Comparison of ENCODE assay signal across 18 cellular contexts in the genomic region with DNA sequence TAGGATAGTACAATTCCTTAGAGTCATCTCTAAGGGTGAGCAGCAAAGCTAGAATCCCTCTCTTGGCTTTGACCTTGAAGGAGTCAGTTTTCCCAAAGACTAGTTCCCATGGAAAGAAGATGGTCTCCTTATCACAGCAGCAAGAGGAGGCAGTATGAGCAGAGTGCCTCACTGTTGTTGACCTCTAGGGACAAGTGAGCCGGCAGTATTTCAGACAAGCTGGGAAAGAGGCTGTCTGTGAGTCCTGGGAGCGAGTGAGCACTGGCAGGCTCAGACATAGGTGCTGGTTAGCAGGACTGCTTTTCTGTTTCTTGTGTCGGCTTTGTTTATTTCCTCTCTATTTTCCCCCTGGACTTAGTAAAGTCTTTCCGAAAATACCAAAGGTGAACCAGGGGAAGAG.
DNase-seq lines count a peak whose midpoint lies in the region; ATAC-seq and TF ChIP-seq lines count a peak whose summit lies in the region.
"Had no signal": no experiment of that assay in that cellular context is flagged by ENCODE, and none has a peak within 500 bp of the region (broad histone marks: within the 10 kb centered on the region; RNA-seq: fewer than 3 reads in every experiment).

No MANE protein-coding gene starts in this region.

- H3K36me3 ChIP-seq in left ventricle myocardium inferior (peaks cover 9% of the 10 kb centered on the region), right atrium auricular region (no peaks in the 10 kb centered on the region), suprapubic skin (no peaks in the 10 kb centered on the region)
- H3K36me3 ChIP-seq: Peyer's patch, SJSA1 had no signal

- H3K4me1 ChIP-seq in left ventricle myocardium inferior (peaks cover 28% of the 10 kb centered on the region), right atrium auricular region (peaks cover 0 to 14% of the 10 kb centered on the region in 2 donors), suprapubic skin (no peaks in the 10 kb centered on the region)
- H3K4me1 ChIP-seq: SJSA1 had no signal

- POLR2A ChIA-PET in WTC11 (lab: Charles Lee): no interaction called here

- peaks cover 5% of the 10 kb centered on the region for H3K4me1 Mint-ChIP-seq in WTC11
- H3K4me1 Mint-ChIP-seq in natural killer cell treated with Interleukin-12 subunit alpha and Interleukin-12 subunit beta and Interleukin-15 and Interleukin-18, amount 100 ng/mL, for 72 hours (ENCODE audit: low read depth in 2 of 2): no peaks in the 10 kb centered on the region

- H3K27ac ChIP-seq in left ventricle myocardium inferior (replicated peaks) (no peak overlapping the region), right atrium auricular region (no peak overlapping the region), suprapubic skin (no peak overlapping the region)
- H3K27ac ChIP-seq: Peyer's patch, SJSA1 had no signal

- peak; percentile 86 for ATAC-seq in WTC11
- ATAC-seq in natural killer cell treated with Interleukin-12 subunit alpha and Interleukin-12 subunit beta and Interleukin-15 and Interleukin-18, amount 100 ng/mL, for 72 hours: no peak
- ATAC-seq: CD8-positive, alpha-beta T cell had no signal

- TF ChIP-seq CTCF in left ventricle myocardium inferior (IDR thresholded peaks at IDR 0.05; ENCODE audit: borderline replicate concordance): peak; percentile 22
- no peak for TF ChIP-seq CTCF in right atrium auricular region (IDR thresholded peaks at IDR 0.05)
- TF ChIP-seq CTCF in WTC11 (IDR thresholded peaks at IDR 0.05): no peak
- TF ChIP-seq CTCF in suprapubic skin (IDR thresholded peaks at IDR 0.05): no peak

- 66% methylated on average over 4 of the region's 4 CpGs for WGBS in suprapubic skin

- H3K27ac Mint-ChIP-seq in WTC11: no peak overlapping the region
- H3K27ac Mint-ChIP-seq in natural killer cell treated with Interleukin-12 subunit alpha and Interleukin-12 subunit beta and Interleukin-15 and Interleukin-18, amount 100 ng/mL, for 72 hours: no peak overlapping the region
- H3K27ac Mint-ChIP-seq: CD8-positive, alpha-beta T cell had no signal

- no peaks in the 10 kb centered on the region for H3K27me3 Mint-ChIP-seq in WTC11 (ENCODE audit: low read depth)
- peaks cover 0 to 6% of the 10 kb centered on the region in 2 donors for H3K27me3 Mint-ChIP-seq in natural killer cell treated with Interleukin-12 subunit alpha and Interleukin-12 subunit beta and Interleukin-15 and Interleukin-18, amount 100 ng/mL, for 72 hours

- intact Hi-C loops in left ventricle myocardium inferior (cut with micrococcal nuclease): no loop called here

- H3K9me3 Mint-ChIP-seq in WTC11: no peaks in the 10 kb centered on the region
- no peaks in the 10 kb centered on the region for H3K9me3 Mint-ChIP-seq in natural killer cell treated with Interleukin-12 subunit alpha and Interleukin-12 subunit beta and Interleukin-15 and Interleukin-18, amount 100 ng/mL, for 72 hours
- H3K9me3 Mint-ChIP-seq: CD8-positive, alpha-beta T cell had no signal

- H3K36me3 Mint-ChIP-seq in WTC11: no peaks in the 10 kb centered on the region
- no peaks in the 10 kb centered on the region for H3K36me3 Mint-ChIP-seq in natural killer cell treated with Interleukin-12 subunit alpha and Interleukin-12 subunit beta and Interleukin-15 and Interleukin-18, amount 100 ng/mL, for 72 hours
- H3K36me3 Mint-ChIP-seq: CD8-positive, alpha-beta T cell had no signal

- H3K4me3 ChIP-seq in left ventricle myocardium inferior (no peak overlapping the region), right atrium auricular region (no peak overlapping the region), suprapubic skin (no peak overlapping the region)
- H3K4me3 ChIP-seq: Peyer's patch, SJSA1 had no signal

- no peak for DNase-seq in left ventricle myocardium inferior
- DNase-seq in right atrium auricular region (ENCODE audit: low spot score): no peak
- DNase-seq in WTC11 (ENCODE audit: low spot score): no peak
- DNase-seq in iPS-NIHi7 (ENCODE audit: extremely low spot score): peak; percentile 47
- DNase-seq in natural killer cell treated with Interleukin-12 subunit alpha and Interleukin-12 subunit beta and Interleukin-15 and Interleukin-18, amount 100 ng/mL, for 72 hours (ENCODE audit: low spot score): no peak
- no peak for DNase-seq in suprapubic skin (ENCODE audit: low spot score in 2 of 2)
- DNase-seq in NCI-H446 treated with DMSO at 0.1 percent for 48 hours (lab: John Stamatoyannopoulos, UW): no peak
- DNase-seq in effector CD4-positive, alpha-beta T cell: no peak
- DNase-seq: AML-193; C1 segment of cervical spinal cord; CD8-positive, alpha-beta T cell; DMS79; Kasumi-1; NCI-H1417; NCI-H1694 treated with DMSO at 0.1 percent for 48 hours; NCI-H510A had no signal

- TF ChIP-seq POLR2A in suprapubic skin (IDR thresholded peaks at IDR 0.05): no peak

- CTCF ChIA-PET in WTC11 (lab: Charles Lee): interaction anchor here (0.5 to 2.2 kb wide), 11 partner anchors 9 to 339 kb away, joined by 3 to 15 read pairs (median 3); no protein-coding TSS in a partner anchor

- peaks cover 10% of the 10 kb centered on the region for H3K27me3 ChIP-seq in left ventricle myocardium inferior (ENCODE audit: low read depth)
- no peaks in the 10 kb centered on the region for H3K27me3 ChIP-seq in right atrium auricular region
- peaks cover 3% of the 10 kb centered on the region for H3K27me3 ChIP-seq in suprapubic skin
- H3K27me3 ChIP-seq: Peyer's patch, SJSA1 had no signal

- H3K4me3 Mint-ChIP-seq in WTC11: no peak overlapping the region
- no peak overlapping the region for H3K4me3 Mint-ChIP-seq in natural killer cell treated with Interleukin-12 subunit alpha and Interleukin-12 subunit beta and Interleukin-15 and Interleukin-18, amount 100 ng/mL, for 72 hours
- H3K4me3 Mint-ChIP-seq: CD8-positive, alpha-beta T cell had no signal

- no peak for TF ChIP-seq EP300 in suprapubic skin (IDR thresholded peaks at IDR 0.05)

- no peaks in the 10 kb centered on the region for H3K9me3 ChIP-seq in left ventricle myocardium inferior (replicated peaks)
- H3K9me3 ChIP-seq in right atrium auricular region: no peaks in the 10 kb centered on the region
- no peaks in the 10 kb centered on the region for H3K9me3 ChIP-seq in suprapubic skin
- H3K9me3 ChIP-seq: Peyer's patch, SJSA1 had no signal

TF ChIP-seq in WTC11, 78 proteins besides CTCF, POLR2A, EP300 and RAD21 (continues in another document):
- TF ChIP-seq TCF7 (CRISPR knock-in tag; IDR thresholded peaks at IDR 0.05; ENCODE audit: low read depth): no peak
- TF ChIP-seq, protein P1, sequence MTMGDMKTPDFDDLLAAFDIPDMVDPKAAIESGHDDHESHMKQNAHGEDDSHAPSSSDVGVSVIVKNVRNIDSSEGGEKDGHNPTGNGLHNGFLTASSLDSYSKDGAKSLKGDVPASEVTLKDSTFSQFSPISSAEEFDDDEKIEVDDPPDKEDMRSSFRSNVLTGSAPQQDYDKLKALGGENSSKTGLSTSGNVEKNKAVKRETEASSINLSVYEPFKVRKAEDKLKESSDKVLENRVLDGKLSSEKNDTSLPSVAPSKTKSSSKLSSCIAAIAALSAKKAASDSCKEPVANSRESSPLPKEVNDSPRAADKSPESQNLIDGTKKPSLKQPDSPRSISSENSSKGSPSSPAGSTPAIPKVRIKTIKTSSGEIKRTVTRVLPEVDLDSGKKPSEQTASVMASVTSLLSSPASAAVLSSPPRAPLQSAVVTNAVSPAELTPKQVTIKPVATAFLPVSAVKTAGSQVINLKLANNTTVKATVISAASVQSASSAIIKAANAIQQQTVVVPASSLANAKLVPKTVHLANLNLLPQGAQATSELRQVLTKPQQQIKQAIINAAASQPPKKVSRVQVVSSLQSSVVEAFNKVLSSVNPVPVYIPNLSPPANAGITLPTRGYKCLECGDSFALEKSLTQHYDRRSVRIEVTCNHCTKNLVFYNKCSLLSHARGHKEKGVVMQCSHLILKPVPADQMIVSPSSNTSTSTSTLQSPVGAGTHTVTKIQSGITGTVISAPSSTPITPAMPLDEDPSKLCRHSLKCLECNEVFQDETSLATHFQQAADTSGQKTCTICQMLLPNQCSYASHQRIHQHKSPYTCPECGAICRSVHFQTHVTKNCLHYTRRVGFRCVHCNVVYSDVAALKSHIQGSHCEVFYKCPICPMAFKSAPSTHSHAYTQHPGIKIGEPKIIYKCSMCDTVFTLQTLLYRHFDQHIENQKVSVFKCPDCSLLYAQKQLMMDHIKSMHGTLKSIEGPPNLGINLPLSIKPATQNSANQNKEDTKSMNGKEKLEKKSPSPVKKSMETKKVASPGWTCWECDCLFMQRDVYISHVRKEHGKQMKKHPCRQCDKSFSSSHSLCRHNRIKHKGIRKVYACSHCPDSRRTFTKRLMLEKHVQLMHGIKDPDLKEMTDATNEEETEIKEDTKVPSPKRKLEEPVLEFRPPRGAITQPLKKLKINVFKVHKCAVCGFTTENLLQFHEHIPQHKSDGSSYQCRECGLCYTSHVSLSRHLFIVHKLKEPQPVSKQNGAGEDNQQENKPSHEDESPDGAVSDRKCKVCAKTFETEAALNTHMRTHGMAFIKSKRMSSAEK (CRISPR knock-in tag; IDR thresholded peaks at IDR 0.05; ENCODE audit: borderline replicate concordance): no peak
- TF ChIP-seq, protein P2, sequence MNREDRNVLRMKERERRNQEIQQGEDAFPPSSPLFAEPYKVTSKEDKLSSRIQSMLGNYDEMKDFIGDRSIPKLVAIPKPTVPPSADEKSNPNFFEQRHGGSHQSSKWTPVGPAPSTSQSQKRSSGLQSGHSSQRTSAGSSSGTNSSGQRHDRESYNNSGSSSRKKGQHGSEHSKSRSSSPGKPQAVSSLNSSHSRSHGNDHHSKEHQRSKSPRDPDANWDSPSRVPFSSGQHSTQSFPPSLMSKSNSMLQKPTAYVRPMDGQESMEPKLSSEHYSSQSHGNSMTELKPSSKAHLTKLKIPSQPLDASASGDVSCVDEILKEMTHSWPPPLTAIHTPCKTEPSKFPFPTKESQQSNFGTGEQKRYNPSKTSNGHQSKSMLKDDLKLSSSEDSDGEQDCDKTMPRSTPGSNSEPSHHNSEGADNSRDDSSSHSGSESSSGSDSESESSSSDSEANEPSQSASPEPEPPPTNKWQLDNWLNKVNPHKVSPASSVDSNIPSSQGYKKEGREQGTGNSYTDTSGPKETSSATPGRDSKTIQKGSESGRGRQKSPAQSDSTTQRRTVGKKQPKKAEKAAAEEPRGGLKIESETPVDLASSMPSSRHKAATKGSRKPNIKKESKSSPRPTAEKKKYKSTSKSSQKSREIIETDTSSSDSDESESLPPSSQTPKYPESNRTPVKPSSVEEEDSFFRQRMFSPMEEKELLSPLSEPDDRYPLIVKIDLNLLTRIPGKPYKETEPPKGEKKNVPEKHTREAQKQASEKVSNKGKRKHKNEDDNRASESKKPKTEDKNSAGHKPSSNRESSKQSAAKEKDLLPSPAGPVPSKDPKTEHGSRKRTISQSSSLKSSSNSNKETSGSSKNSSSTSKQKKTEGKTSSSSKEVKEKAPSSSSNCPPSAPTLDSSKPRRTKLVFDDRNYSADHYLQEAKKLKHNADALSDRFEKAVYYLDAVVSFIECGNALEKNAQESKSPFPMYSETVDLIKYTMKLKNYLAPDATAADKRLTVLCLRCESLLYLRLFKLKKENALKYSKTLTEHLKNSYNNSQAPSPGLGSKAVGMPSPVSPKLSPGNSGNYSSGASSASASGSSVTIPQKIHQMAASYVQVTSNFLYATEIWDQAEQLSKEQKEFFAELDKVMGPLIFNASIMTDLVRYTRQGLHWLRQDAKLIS (CRISPR knock-in tag; IDR thresholded peaks at IDR 0.05; ENCODE audit: borderline replicate concordance): no peak
- no peak for TF ChIP-seq ATF1 (CRISPR knock-in tag; IDR thresholded peaks at IDR 0.05)
- TF ChIP-seq IRF2 (CRISPR knock-in tag; IDR thresholded peaks at IDR 0.05; ENCODE audit: borderline replicate concordance, low read depth): no peak
